Comparison of ENCODE assay signal across 22 cellular contexts in the genomic region with DNA sequence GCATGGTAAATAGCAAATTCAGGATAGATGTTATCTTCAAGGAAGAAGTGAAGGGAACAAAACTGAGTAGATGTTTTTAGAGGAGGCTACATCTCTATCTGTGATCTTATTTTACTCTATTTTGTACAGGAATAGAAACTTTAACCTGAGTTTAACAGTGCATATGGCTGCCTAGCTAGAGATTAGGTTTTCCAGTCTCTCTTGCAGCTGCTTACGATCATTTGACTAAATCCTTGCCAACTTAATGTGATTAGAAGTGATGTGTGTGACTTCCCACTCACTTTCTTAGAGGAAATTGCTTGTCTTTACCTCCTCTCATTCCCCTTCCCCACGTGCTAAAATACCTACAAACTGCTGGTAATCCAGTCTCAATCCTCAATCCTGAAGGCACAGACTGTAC. TPM values are rescaled to one million over a fixed set of nuclear protein-coding genes. Genes with fewer than 3 reads are reported as not detected.
DNase-seq lines count a peak whose midpoint lies in the region; TF ChIP-seq lines count a peak whose summit lies in the region.
"Had no signal": no experiment of that assay in that cellular context is flagged by ENCODE, and none has a peak within 500 bp of the region (broad histone marks: within the 10 kb centered on the region; RNA-seq: fewer than 3 reads in every experiment).

No MANE protein-coding gene starts in this region.

- no peak for TF ChIP-seq EP300 in sigmoid colon (IDR thresholded peaks at IDR 0.05)

- CTCF ChIA-PET in A673 (lab: Charles Lee) = no interaction called here

- H3K27me3 ChIP-seq in A673 (replicated peaks; ENCODE audit: insufficient read depth, low read depth, low read length, poor library complexity) (no peaks in the 10 kb centered on the region), WERI-Rb-1 (ENCODE audit: insufficient read depth, low read depth, severe bottlenecking) (no peaks in the 10 kb centered on the region), sigmoid colon (no peaks in the 10 kb centered on the region)
- H3K27me3 ChIP-seq: BE2C; BLaER1 treated with 17β-estradiol and CSF1 and Interleukin-3, amounts not matched to agents 10 nM and 100 nM had no signal

- intact Hi-C loops in A673 (cut with micrococcal nuclease; ENCODE audit: unreplicated experiment) = no loop called here
- intact Hi-C loops in sigmoid colon (cut with DNase I) = no loop called here

- peak; percentile 8 for DNase-seq in A673 (ENCODE audit: low spot score)
- DNase-seq in NCI-H82 (lab: John Stamatoyannopoulos, UW) = peak; percentile 96
- DNase-seq in WERI-Rb-1 = peak; percentile 33
- DNase-seq in putamen (ENCODE audit: low spot score) = peak; percentile 22
- no peak for DNase-seq in nucleus accumbens (lab: John Stamatoyannopoulos, UW)
- no peak for DNase-seq in amygdala (lab: John Stamatoyannopoulos, UW)
- DNase-seq in GDM1 (lab: John Stamatoyannopoulos, UW) = no peak
- no peak for DNase-seq in sigmoid colon
- DNase-seq: ACHN; AML-193; BE2C; CD4-positive, alpha-beta T cell; CD8-positive, alpha-beta memory T cell; DMS153; DND-41; GOT3; H7; HCEC 1CT had no signal

- POLR2A ChIA-PET in A673 (lab: Charles Lee; ENCODE audit: low non-redundant PET) = no interaction called here

- no peak overlapping the region for H3K27ac ChIP-seq in A673 (ENCODE audit: low read depth, low read length, poor library complexity, severe bottlenecking)
- no peak overlapping the region for H3K27ac ChIP-seq in WERI-Rb-1
- no peak overlapping the region for H3K27ac ChIP-seq in sigmoid colon
- H3K27ac ChIP-seq: 22Rv1; BLaER1 treated with 17β-estradiol and CSF1 and Interleukin-3, amounts not matched to agents 10 nM and 100 nM had no signal

- no TSS peak for BruUV-seq in A673 (replicated peaks; lab: Mats Ljungman, UMichigan)

- WGBS in sigmoid colon, 2 donors = 55 to 58% methylated on average over 2 of the region's 2 CpGs

- peaks cover 13% of the 10 kb centered on the region for H3K4me1 ChIP-seq in A673 (ENCODE audit: insufficient read depth, low read length, poor library complexity, severe bottlenecking)
- H3K4me1 ChIP-seq in sigmoid colon = peaks cover 0 to 30% (median 24%) of the 10 kb centered on the region in 4 donors
- H3K4me1 ChIP-seq: BE2C; BLaER1 treated with 17β-estradiol and CSF1 and Interleukin-3, amounts not matched to agents 10 nM and 100 nM had no signal

- H3K9me3 ChIP-seq in A673 (ENCODE audit: low read depth, low read length, poor library complexity, severe bottlenecking) (no peaks in the 10 kb centered on the region), WERI-Rb-1 (ENCODE audit: severe bottlenecking) (peaks cover 2% of the 10 kb centered on the region), sigmoid colon (peaks cover 0 to 2% (median 0%) of the 10 kb centered on the region in 4 donors)
- H3K9me3 ChIP-seq: BE2C had no signal

- no peaks in the 10 kb centered on the region for H3K36me3 ChIP-seq in A673 (ENCODE audit: insufficient read depth, low read length, poor library complexity, severe bottlenecking)
- no peaks in the 10 kb centered on the region for H3K36me3 ChIP-seq in WERI-Rb-1
- no peaks in the 10 kb centered on the region for H3K36me3 ChIP-seq in sigmoid colon
- H3K36me3 ChIP-seq: BE2C; BLaER1 treated with 17β-estradiol and CSF1 and Interleukin-3, amounts not matched to agents 10 nM and 100 nM had no signal

- no peak for TF ChIP-seq POLR2A in sigmoid colon (IDR thresholded peaks at IDR 0.05)

- TF ChIP-seq CTCF in A673 (conservative IDR thresholded peaks at IDR 0.05; ENCODE audit: low read depth, low read length) (no peak), WERI-Rb-1 (IDR thresholded peaks at IDR 0.05; ENCODE audit: low read depth, low read length) (no peak), sigmoid colon (IDR thresholded peaks at IDR 0.05) (no peak)

- H3K4me3 ChIP-seq in A673 (ENCODE audit: low read depth, low read length, poor library complexity, severe bottlenecking) (no peak overlapping the region), WERI-Rb-1 (ENCODE audit: low read depth, low read length) (no peak overlapping the region), sigmoid colon (no peak overlapping the region)
- H3K4me3 ChIP-seq: BLaER1 treated with 17β-estradiol and CSF1 and Interleukin-3, amounts not matched to agents 10 nM and 100 nM; GM12878 had no signal

RNA-seq across cellular contexts. Expression of gene SLC15A5, which starts 26.5 kb away (rescaled TPM):
- total RNA-seq in A673 (2021) (not detected in 2 replicates), sigmoid colon (not detected)
- not detected for polyA plus RNA-seq in sigmoid colon
- total RNA-seq: CD4-positive, alpha-beta T cell; CD8-positive, alpha-beta memory T cell; GM12878; H7 had no signal
- polyA plus RNA-seq: CD14-positive monocyte; CD8-positive, alpha-beta memory T cell; GM12878 had no signal

RNA-seq across cellular contexts. Expression of gene MGST1, which starts 43.5 kb away (rescaled TPM):
- total RNA-seq in A673 (2021) (28.5 and 30.0 TPM in 2 replicates), sigmoid colon (100 to 1,000 TPM in 1 of 4 donors, 10 to 100 TPM in 3; 39.6 to 156 (median 85.0) TPM)
- polyA plus RNA-seq in sigmoid colon = 100 to 1,000 TPM; 192 to 407 (median 218) TPM
- polyA plus RNA-seq: CD8-positive, alpha-beta memory T cell had no signal

Comparison
In these comparisons a context has a peak if more than half of its experiments do, and no peak if none do; other contexts are left out.
1. DNase-seq: peak in A673 (single experiment), NCI-H82 (single experiment), WERI-Rb-1 (single experiment) and putamen (single experiment); none in nucleus accumbens (0 of 56), amygdala (0 of 56), GDM1 (single experiment) and sigmoid colon (single experiment).